Comparison of ENCODE assay signal across 8 cellular contexts in genomic region chr14:35285168-35285990, GRCh38. TPM values are rescaled to one million over a fixed set of nuclear protein-coding genes. Genes with fewer than 3 reads are reported as not detected.
DNase-seq lines count a peak whose midpoint lies in the region; ATAC-seq and TF ChIP-seq lines count a peak whose summit lies in the region.

No MANE protein-coding gene starts in this region.

- ATAC-seq in GM19467 (IDR thresholded peaks at IDR 0.05; ENCODE audit: unreplicated experiment) (peak; percentile 55), HG03457 (IDR thresholded peaks at IDR 0.05; ENCODE audit: unreplicated experiment) (peak; percentile 50), activated B cell treated with CpG ODN at 0.5 μM for 24 hours (ENCODE audit: low read depth) (peak; percentile 81), natural killer cell (peak; percentile 66 to 75 (median 67)), WTC11 (no peak)

- H3K27me3 Mint-ChIP-seq in activated B cell treated with CpG ODN at 0.5 μM for 24 hours (no peaks in the 10 kb centered on the region), natural killer cell (ENCODE audit: low read depth in 2 of 2) (no peaks in the 10 kb centered on the region), WTC11 (ENCODE audit: low read depth) (no peaks in the 10 kb centered on the region)

- H3K4me3 Mint-ChIP-seq in activated B cell treated with CpG ODN at 0.5 μM for 24 hours, result peak overlapping the region; percentile 80
- H3K4me3 Mint-ChIP-seq in natural killer cell, result peak overlapping the region; percentile 62
- H3K4me3 Mint-ChIP-seq in WTC11, result no peak overlapping the region

- H3K9me3 Mint-ChIP-seq in activated B cell treated with CpG ODN at 0.5 μM for 24 hours (no peaks in the 10 kb centered on the region), natural killer cell (no peaks in the 10 kb centered on the region), WTC11 (no peaks in the 10 kb centered on the region)

- H3K27ac Mint-ChIP-seq in activated B cell treated with CpG ODN at 0.5 μM for 24 hours (peak overlapping the region; percentile 90), natural killer cell (peak overlapping the region; percentile 95 to 96), WTC11 (no peak overlapping the region)

- H3K4me1 Mint-ChIP-seq in activated B cell treated with CpG ODN at 0.5 μM for 24 hours, result peaks cover 52% of the 10 kb centered on the region
- peaks cover 42 to 44% of the 10 kb centered on the region in 2 donors for H3K4me1 Mint-ChIP-seq in natural killer cell
- no peaks in the 10 kb centered on the region; the same call in 1 of the 2 replicates for H3K4me1 Mint-ChIP-seq in WTC11

- TF ChIP-seq CTCF in activated B cell treated with CpG ODN at 0.5 μM for 24 hours (IDR thresholded peaks at IDR 0.05) (no peak), natural killer cell (IDR thresholded peaks at IDR 0.05) (no peak), WTC11 (IDR thresholded peaks at IDR 0.05) (no peak)

- DNase-seq in ELR (ENCODE audit: low read depth) (peak; percentile 67), activated B cell treated with CpG ODN at 0.5 μM for 24 hours (no peak), natural killer cell (no peak), WTC11 (ENCODE audit: low spot score) (no peak), ureter (ENCODE audit: low spot score) (no peak), NCI-H524 treated with DMSO at 0.1 percent for 48 hours (lab: John Stamatoyannopoulos, UW) (no peak)

- POLR2A ChIA-PET in activated B cell treated with CpG ODN at 0.5 μM for 24 hours (lab: Charles Lee) (interaction anchor here (0.6 to 8.6 kb wide), 11 partner anchors 9 to 736 kb away, joined by 3 to 211 read pairs (median 4); partner anchors contain the start of genes NFKBIA and PPP2R3C), WTC11 (lab: Charles Lee) (no interaction called here)

- H3K36me3 Mint-ChIP-seq in activated B cell treated with CpG ODN at 0.5 μM for 24 hours (ENCODE audit: low read depth), result no peaks in the 10 kb centered on the region
- H3K36me3 Mint-ChIP-seq in natural killer cell, result no peaks in the 10 kb centered on the region
- peaks cover 3% of the 10 kb centered on the region; the same call in 1 of the 2 replicates for H3K36me3 Mint-ChIP-seq in WTC11

- intact Hi-C loops in activated B cell treated with CpG ODN at 0.5 μM for 24 hours (cut with micrococcal nuclease), result loop anchor here (1.0 to 5.0 kb wide), 7 partner anchors 15 to 541 kb away; partner anchors contain the start of genes BRMS1L, FAM177A1, NFKBIA and PRORP
- intact Hi-C loops in natural killer cell (cut with micrococcal nuclease), result loop anchor here (5.0 kb wide), 1 partner anchor 63 kb away; no protein-coding TSS in a partner anchor

- CTCF ChIA-PET in activated B cell treated with CpG ODN at 0.5 μM for 24 hours (lab: Charles Lee), result interaction anchor here (0.9 to 1.6 kb wide), 3 partner anchors 23 to 119 kb away, joined by 3 to 4 read pairs (median 4); partner anchors contain the start of gene NFKBIA
- CTCF ChIA-PET in WTC11 (lab: Charles Lee), result no interaction called here

TF ChIP-seq in WTC11, 78 proteins besides CTCF, POLR2A, EP300 and RAD21 (continues in another document):
- TF ChIP-seq ATF2 (CRISPR knock-in tag; IDR thresholded peaks at IDR 0.05; ENCODE audit: borderline replicate concordance, low read depth) (no peak), NFE2L1 (CRISPR knock-in tag; IDR thresholded peaks at IDR 0.05) (no peak), ZNF138 (CRISPR knock-in tag; conservative IDR thresholded peaks at IDR 0.05) (no peak), ZBTB43 (CRISPR knock-in tag; IDR thresholded peaks at IDR 0.05) (no peak), FOXP4 (CRISPR knock-in tag; IDR thresholded peaks at IDR 0.05) (no peak), ZNF671 (CRISPR knock-in tag; IDR thresholded peaks at IDR 0.05) (no peak), ATF6 (CRISPR knock-in tag; IDR thresholded peaks at IDR 0.05) (no peak), ETV6 (CRISPR knock-in tag; IDR thresholded peaks at IDR 0.05) (no peak), EMX1 (CRISPR knock-in tag; IDR thresholded peaks at IDR 0.05) (no peak), USF1 (CRISPR knock-in tag; IDR thresholded peaks at IDR 0.05) (no peak), TP53 (CRISPR knock-in tag; IDR thresholded peaks at IDR 0.05) (no peak), JUN (CRISPR knock-in tag; IDR thresholded peaks at IDR 0.05) (no peak), MAX (CRISPR knock-in tag; IDR thresholded peaks at IDR 0.05) (no peak)

RNA-seq across cellular contexts. Expression of gene PSMA6, which starts 6.8 kb away (rescaled TPM):
- total RNA-seq in activated B cell treated with CpG ODN at 0.5 μM for 24 hours (163 and 180 TPM in 2 replicates), natural killer cell (100 to 1,000 TPM; 130 to 141 (median 139) TPM), WTC11 (2021) (197 to 215 TPM (median 210 TPM) in 3 replicates), ureter (173 TPM)
